In genomic region chr19:45439190-45439568, GRCh38 we compare ENCODE assay signal across 1 cellular context.
A peak's percentile ranks its signal among the peaks of the same experiment; 100 is the strongest.
TF ChIP-seq lines count a peak whose summit lies in the region.

No MANE protein-coding gene starts in this region.

TF ChIP-seq in K562, 482 proteins besides CTCF, POLR2A, EP300 and RAD21:
- TF ChIP-seq HNRNPUL1 (IDR thresholded peaks at IDR 0.05; ENCODE audit: low read length) (no peak), PTRF (tag; IDR thresholded peaks at IDR 0.05) (no peak), ZNF311 (CRISPR knock-in tag; IDR thresholded peaks at IDR 0.05) (no peak), DACH1 (IDR thresholded peaks at IDR 0.05; ENCODE audit: partially characterized antibody) (peak; percentile 76), EWSR1 (IDR thresholded peaks at IDR 0.05; ENCODE audit: borderline replicate concordance, low read depth, partially characterized antibody) (no peak), MLLT1 (IDR thresholded peaks at IDR 0.05) (0 out of 4 replicates have a peak, but pooled peaks of 1 of the 2 experiments have one; percentile 5), GMEB1 (CRISPR knock-in tag; IDR thresholded peaks at IDR 0.05) (no peak), ZNF263 (CRISPR knock-in tag; IDR thresholded peaks at IDR 0.05; ENCODE audit: borderline replicate concordance) (no peak), KAT2B (IDR thresholded peaks at IDR 0.05; ENCODE audit: low read depth, low read length) (no peak), ADNP (tag; IDR thresholded peaks at IDR 0.05) (peak; percentile 84)
